2 cellular contexts compared by ENCODE assay signal in genomic region chr9:70407081-70407503, GRCh38.
TF ChIP-seq lines count a peak whose summit lies in the region.

No MANE protein-coding gene starts in this region.

TF ChIP-seq in liver, 16 proteins besides CTCF, POLR2A, EP300 and RAD21:
- TF ChIP-seq, protein P1, sequence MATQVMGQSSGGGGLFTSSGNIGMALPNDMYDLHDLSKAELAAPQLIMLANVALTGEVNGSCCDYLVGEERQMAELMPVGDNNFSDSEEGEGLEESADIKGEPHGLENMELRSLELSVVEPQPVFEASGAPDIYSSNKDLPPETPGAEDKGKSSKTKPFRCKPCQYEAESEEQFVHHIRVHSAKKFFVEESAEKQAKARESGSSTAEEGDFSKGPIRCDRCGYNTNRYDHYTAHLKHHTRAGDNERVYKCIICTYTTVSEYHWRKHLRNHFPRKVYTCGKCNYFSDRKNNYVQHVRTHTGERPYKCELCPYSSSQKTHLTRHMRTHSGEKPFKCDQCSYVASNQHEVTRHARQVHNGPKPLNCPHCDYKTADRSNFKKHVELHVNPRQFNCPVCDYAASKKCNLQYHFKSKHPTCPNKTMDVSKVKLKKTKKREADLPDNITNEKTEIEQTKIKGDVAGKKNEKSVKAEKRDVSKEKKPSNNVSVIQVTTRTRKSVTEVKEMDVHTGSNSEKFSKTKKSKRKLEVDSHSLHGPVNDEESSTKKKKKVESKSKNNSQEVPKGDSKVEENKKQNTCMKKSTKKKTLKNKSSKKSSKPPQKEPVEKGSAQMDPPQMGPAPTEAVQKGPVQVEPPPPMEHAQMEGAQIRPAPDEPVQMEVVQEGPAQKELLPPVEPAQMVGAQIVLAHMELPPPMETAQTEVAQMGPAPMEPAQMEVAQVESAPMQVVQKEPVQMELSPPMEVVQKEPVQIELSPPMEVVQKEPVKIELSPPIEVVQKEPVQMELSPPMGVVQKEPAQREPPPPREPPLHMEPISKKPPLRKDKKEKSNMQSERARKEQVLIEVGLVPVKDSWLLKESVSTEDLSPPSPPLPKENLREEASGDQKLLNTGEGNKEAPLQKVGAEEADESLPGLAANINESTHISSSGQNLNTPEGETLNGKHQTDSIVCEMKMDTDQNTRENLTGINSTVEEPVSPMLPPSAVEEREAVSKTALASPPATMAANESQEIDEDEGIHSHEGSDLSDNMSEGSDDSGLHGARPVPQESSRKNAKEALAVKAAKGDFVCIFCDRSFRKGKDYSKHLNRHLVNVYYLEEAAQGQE (IDR thresholded peaks at IDR 0.05) = peak; percentile 29
- TF ChIP-seq HNF4A (conservative IDR thresholded peaks at IDR 0.05) = no peak
- no peak for TF ChIP-seq FOXA2 (IDR thresholded peaks at IDR 0.05)
- peak; percentile 20 for TF ChIP-seq YY1 (IDR thresholded peaks at IDR 0.05)

TF ChIP-seq in HepG2, 621 proteins besides CTCF, POLR2A, EP300 and RAD21:
- TF ChIP-seq ZNF558 (CRISPR knock-in tag; IDR thresholded peaks at IDR 0.05; ENCODE audit: borderline replicate concordance) (no peak), ATF5 (CRISPR knock-in tag; IDR thresholded peaks at IDR 0.05; ENCODE audit: low read depth) (no peak), ZNF225 (CRISPR knock-in tag; IDR thresholded peaks at IDR 0.05) (no peak), SP5 (CRISPR knock-in tag; IDR thresholded peaks at IDR 0.05; ENCODE audit: borderline replicate concordance, low read depth) (no peak), PBX3 (CRISPR knock-in tag; IDR thresholded peaks at IDR 0.05; ENCODE audit: borderline replicate concordance) (no peak), KAT8 (CRISPR knock-in tag; IDR thresholded peaks at IDR 0.05) (no peak), ZSCAN9 (CRISPR knock-in tag; IDR thresholded peaks at IDR 0.05; ENCODE audit: borderline replicate concordance) (no peak), TRIM22 (IDR thresholded peaks at IDR 0.05) (no peak), KAT7 (CRISPR knock-in tag; IDR thresholded peaks at IDR 0.05; ENCODE audit: borderline replicate concordance) (no peak), MIER3 (CRISPR knock-in tag; IDR thresholded peaks at IDR 0.05; ENCODE audit: borderline replicate concordance) (no peak), TOPORS (CRISPR knock-in tag; IDR thresholded peaks at IDR 0.05) (no peak), ZBTB25 (CRISPR knock-in tag; IDR thresholded peaks at IDR 0.05) (no peak), TMF1 (CRISPR knock-in tag; IDR thresholded peaks at IDR 0.05; ENCODE audit: low read depth) (no peak), ZNF768 (CRISPR knock-in tag; IDR thresholded peaks at IDR 0.05) (no peak), SRSF1 (optimal IDR thresholded peaks at IDR 0.05; ENCODE audit: low read depth, low read length) (no peak), SNAPC5 (CRISPR knock-in tag; IDR thresholded peaks at IDR 0.05; ENCODE audit: borderline replicate concordance) (no peak)
- TF ChIP-seq, protein P2, sequence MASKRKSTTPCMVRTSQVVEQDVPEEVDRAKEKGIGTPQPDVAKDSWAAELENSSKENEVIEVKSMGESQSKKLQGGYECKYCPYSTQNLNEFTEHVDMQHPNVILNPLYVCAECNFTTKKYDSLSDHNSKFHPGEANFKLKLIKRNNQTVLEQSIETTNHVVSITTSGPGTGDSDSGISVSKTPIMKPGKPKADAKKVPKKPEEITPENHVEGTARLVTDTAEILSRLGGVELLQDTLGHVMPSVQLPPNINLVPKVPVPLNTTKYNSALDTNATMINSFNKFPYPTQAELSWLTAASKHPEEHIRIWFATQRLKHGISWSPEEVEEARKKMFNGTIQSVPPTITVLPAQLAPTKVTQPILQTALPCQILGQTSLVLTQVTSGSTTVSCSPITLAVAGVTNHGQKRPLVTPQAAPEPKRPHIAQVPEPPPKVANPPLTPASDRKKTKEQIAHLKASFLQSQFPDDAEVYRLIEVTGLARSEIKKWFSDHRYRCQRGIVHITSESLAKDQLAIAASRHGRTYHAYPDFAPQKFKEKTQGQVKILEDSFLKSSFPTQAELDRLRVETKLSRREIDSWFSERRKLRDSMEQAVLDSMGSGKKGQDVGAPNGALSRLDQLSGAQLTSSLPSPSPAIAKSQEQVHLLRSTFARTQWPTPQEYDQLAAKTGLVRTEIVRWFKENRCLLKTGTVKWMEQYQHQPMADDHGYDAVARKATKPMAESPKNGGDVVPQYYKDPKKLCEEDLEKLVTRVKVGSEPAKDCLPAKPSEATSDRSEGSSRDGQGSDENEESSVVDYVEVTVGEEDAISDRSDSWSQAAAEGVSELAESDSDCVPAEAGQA (IDR thresholded peaks at IDR 0.05; ENCODE audit: low read depth) = no peak
- TF ChIP-seq, protein P2 (CRISPR knock-in tag; IDR thresholded peaks at IDR 0.05; ENCODE audit: borderline replicate concordance) = no peak
- TF ChIP-seq, protein P3, sequence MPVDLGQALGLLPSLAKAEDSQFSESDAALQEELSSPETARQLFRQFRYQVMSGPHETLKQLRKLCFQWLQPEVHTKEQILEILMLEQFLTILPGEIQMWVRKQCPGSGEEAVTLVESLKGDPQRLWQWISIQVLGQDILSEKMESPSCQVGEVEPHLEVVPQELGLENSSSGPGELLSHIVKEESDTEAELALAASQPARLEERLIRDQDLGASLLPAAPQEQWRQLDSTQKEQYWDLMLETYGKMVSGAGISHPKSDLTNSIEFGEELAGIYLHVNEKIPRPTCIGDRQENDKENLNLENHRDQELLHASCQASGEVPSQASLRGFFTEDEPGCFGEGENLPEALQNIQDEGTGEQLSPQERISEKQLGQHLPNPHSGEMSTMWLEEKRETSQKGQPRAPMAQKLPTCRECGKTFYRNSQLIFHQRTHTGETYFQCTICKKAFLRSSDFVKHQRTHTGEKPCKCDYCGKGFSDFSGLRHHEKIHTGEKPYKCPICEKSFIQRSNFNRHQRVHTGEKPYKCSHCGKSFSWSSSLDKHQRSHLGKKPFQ (CRISPR knock-in tag; IDR thresholded peaks at IDR 0.05; ENCODE audit: insufficient replicate concordance) = no peak
